In genomic region chr2:193608451-193608850, GRCh38 we compare ENCODE assay signal across 11 cellular contexts.
"Had no signal": no experiment of that assay in that cellular context is flagged by ENCODE, and none has a peak within 500 bp of the region (broad histone marks: within the 10 kb centered on the region; RNA-seq: fewer than 3 reads in every experiment).

No MANE protein-coding gene starts in this region.

- DNase-seq: GM23248, GOT3, H7, H9, HCEC 1CT, HFFc6 had no signal

- ATAC-seq: GM23338, HCT116 had no signal

- H3K27ac Mint-ChIP-seq: GM23338, H9, HFFc6 had no signal

- H2AFZ ChIP-seq: GM23248, GM23338 had no signal

- H3K4me3 ChIP-seq: GM23248, GM23338, HAP-1 had no signal

- H3K4me1 ChIP-seq: HAP-1 had no signal

- FAIRE-seq: H1, H54 had no signal

- H3K9ac ChIP-seq: GM23248 had no signal

- H3K4me3 Mint-ChIP-seq: GM23338, H9, HFFc6 had no signal

- H3K9me3 ChIP-seq: HAP-1 had no signal

- H3K4me1 Mint-ChIP-seq: GM23338, H9 had no signal

- H3K4me2 ChIP-seq: GM23338 had no signal

- H3K27ac ChIP-seq: GM23248 had no signal

- H3K36me3 ChIP-seq: HAP-1 had no signal

- H3K9me3 Mint-ChIP-seq: GM23338, H9 had no signal
